ENCODE assay signal across 8 cellular contexts in genomic region chr16:67393111-67393789, GRCh38. TPM values are rescaled to one million over a fixed set of nuclear protein-coding genes. Genes with fewer than 3 reads are reported as not detected.
DNase-seq lines count a peak whose midpoint lies in the region; ATAC-seq and TF ChIP-seq lines count a peak whose summit lies in the region.

Gene TPPP3, minus strand, starts transcription at chr16:67393498. Its CDS starts 2,387 bp downstream, at chr16:67391111.

- POLR2A ChIA-PET in activated CD4-positive, alpha-beta memory T cell treated with anti-CD3 and anti-CD28 coated beads for 36 hours (lab: Charles Lee): no interaction called here

- CTCF ChIA-PET in activated CD4-positive, alpha-beta memory T cell treated with anti-CD3 and anti-CD28 coated beads for 36 hours (lab: Charles Lee): interaction anchor here (0.6 to 1.7 kb wide), 13 partner anchors 11 to 167 kb away, joined by 3 to 9 read pairs (median 3); partner anchors contain the start of genes FHOD1, SLC9A5 and ZDHHC1

- H3K27me3 ChIP-seq in mesendoderm (ENCODE audit: insufficient read depth, low read length, poor library complexity): peaks cover 20% of the 10 kb centered on the region

- no peak within 1 kb of the TSS for H3K4me3 ChIP-seq in mesendoderm (ENCODE audit: low read length)

- H3K4me3 Mint-ChIP-seq in activated CD4-positive, alpha-beta memory T cell treated with anti-CD3 and anti-CD28 coated beads for 36 hours: peak within 1 kb of the TSS; percentile 36

- H3K79me1 ChIP-seq in mesendoderm (ENCODE audit: low read length): no peaks in the 10 kb centered on the region

- H3K27me3 Mint-ChIP-seq in activated CD4-positive, alpha-beta memory T cell treated with anti-CD3 and anti-CD28 coated beads for 36 hours: peaks cover 26% of the 10 kb centered on the region

- no peak within 1 kb of the TSS for H2BK5ac ChIP-seq in mesendoderm (ENCODE audit: low read length)

- no peak within 1 kb of the TSS for H4K5ac ChIP-seq in mesendoderm (ENCODE audit: low read length)

- no peak within 1 kb of the TSS for H3K23ac ChIP-seq in mesendoderm (ENCODE audit: low read length)

- intact Hi-C loops in activated CD4-positive, alpha-beta memory T cell treated with anti-CD3 and anti-CD28 coated beads for 36 hours (cut with micrococcal nuclease): no loop called here

- DNase-seq in COR-L47 (lab: John Stamatoyannopoulos, UW) (peak; percentile 92), MV-4-11 (lab: John Stamatoyannopoulos, UW) (peak; percentile 5), erythroblast (lab: John Stamatoyannopoulos, UW) (peak; percentile 76 to 81), mesendoderm (peak; percentile 91)
- DNase-seq in activated CD4-positive, alpha-beta memory T cell treated with anti-CD3 and anti-CD28 coated beads for 36 hours: peak; percentile 60
- peak; percentile 19 for DNase-seq in stimulated activated CD8-positive, alpha-beta memory T cell treated with anti-CD3 and anti-CD28 coated beads, Interleukin-4, amount 100 ng/mL, for 24 hours (ENCODE audit: low read depth)

- no peaks in the 10 kb centered on the region for H3K36me3 Mint-ChIP-seq in activated CD4-positive, alpha-beta memory T cell treated with anti-CD3 and anti-CD28 coated beads for 36 hours

- no peaks in the 10 kb centered on the region for H3K9me3 Mint-ChIP-seq in activated CD4-positive, alpha-beta memory T cell treated with anti-CD3 and anti-CD28 coated beads for 36 hours

- ATAC-seq in GM21737 (IDR thresholded peaks at IDR 0.05; ENCODE audit: unreplicated experiment) (no peak), GM18517 (IDR thresholded peaks at IDR 0.05; ENCODE audit: unreplicated experiment) (no peak)

- no peak within 1 kb of the TSS for H4K8ac ChIP-seq in mesendoderm (ENCODE audit: low read depth, low read length)

- WGBS in mesendoderm (ENCODE audit: extremely low coverage, insufficient coverage, low lambda C conversion rate): no CpG with 5 or more reads among the region's 56 CpGs

- peaks cover 5% of the 10 kb centered on the region for H3K4me1 Mint-ChIP-seq in activated CD4-positive, alpha-beta memory T cell treated with anti-CD3 and anti-CD28 coated beads for 36 hours (ENCODE audit: low read depth)

- H3K27ac Mint-ChIP-seq in activated CD4-positive, alpha-beta memory T cell treated with anti-CD3 and anti-CD28 coated beads for 36 hours: no peak within 1 kb of the TSS

- no peak within 1 kb of the TSS for H3K27ac ChIP-seq in mesendoderm (ENCODE audit: low read depth, low read length)

- H2AK5ac ChIP-seq in mesendoderm (ENCODE audit: low read length): no peak within 1 kb of the TSS

- no peaks in the 10 kb centered on the region for H3K79me2 ChIP-seq in mesendoderm (ENCODE audit: control insufficient read depth, insufficient read depth, low read length)

- H3K56ac ChIP-seq in mesendoderm (ENCODE audit: low read length): peak within 1 kb of the TSS; percentile 64

- no peak within 1 kb of the TSS for H3K18ac ChIP-seq in mesendoderm (ENCODE audit: low read length)

- peak within 1 kb of the TSS; percentile 21 for H3K9ac ChIP-seq in mesendoderm (ENCODE audit: low read length)

- H2BK120ac ChIP-seq in mesendoderm (ENCODE audit: low read depth, low read length): no peak within 1 kb of the TSS

- no peak within 1 kb of the TSS for H2BK15ac ChIP-seq in mesendoderm (replicated peaks; ENCODE audit: low read depth)

- no peak within 1 kb of the TSS for H3K4ac ChIP-seq in mesendoderm (ENCODE audit: low read depth, low read length)

- H3K36me3 ChIP-seq in mesendoderm (ENCODE audit: control insufficient read depth, insufficient read depth, low read length): no peaks in the 10 kb centered on the region

- no peak for TF ChIP-seq POLR2A in erythroblast (IDR thresholded peaks at IDR 0.05; ENCODE audit: low read length)

- peaks cover 1% of the 10 kb centered on the region for H3K4me1 ChIP-seq in mesendoderm (ENCODE audit: control insufficient read depth, low read depth, low read length)

- H3K4me2 ChIP-seq in mesendoderm (ENCODE audit: low read length): peak within 1 kb of the TSS; percentile 46

RNA-seq across cellular contexts. Expression of gene TPPP3, which starts in this region (rescaled TPM):
- total RNA-seq in activated CD4-positive, alpha-beta memory T cell treated with anti-CD3 and anti-CD28 coated beads for 36 hours: not detected
- polyA plus RNA-seq in mesendoderm (2013, experiment 1 of 2): not detected
- not detected for polyA plus RNA-seq in mesendoderm (2013, experiment 2 of 2)

Comparison
In these comparisons a context has a peak if more than half of its experiments do, and no peak if none do; other contexts are left out.
1. Peak in DNase-seq in activated CD4-positive, alpha-beta memory T cell treated with anti-CD3 and anti-CD28 coated beads for 36 hours; RNA of the gene not detected or under 1 TPM.
2. DNase-seq: peak in every context shown above with its lines; median percentile 92 in COR-L47; 91 in mesendoderm; 78 in erythroblast; 60 in activated CD4-positive, alpha-beta memory T cell treated with anti-CD3 and anti-CD28 coated beads for 36 hours; 19 in stimulated activated CD8-positive, alpha-beta memory T cell treated with anti-CD3 and anti-CD28 coated beads, Interleukin-4, amount 100 ng/mL, for 24 hours; 5 in MV-4-11.